ENCODE assay signal across 1 cellular context in the genomic region with DNA sequence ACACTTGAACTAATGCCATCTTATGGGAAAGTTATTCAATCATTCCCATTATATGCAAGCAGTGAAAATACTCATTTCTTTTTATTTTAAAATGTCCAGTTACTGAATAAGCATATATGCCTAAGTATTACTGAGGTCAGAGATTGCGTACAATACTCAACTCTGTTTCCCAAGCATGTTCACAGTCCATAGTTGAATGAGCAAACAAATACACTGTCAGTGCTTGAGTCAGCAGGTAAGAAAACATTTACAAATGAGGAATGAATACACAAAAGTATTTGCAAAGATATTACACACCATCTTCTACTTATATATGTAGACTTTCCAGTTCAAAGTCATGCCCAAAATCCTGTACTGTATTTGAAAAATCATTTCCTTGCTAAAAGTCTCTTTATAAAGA.
TF ChIP-seq lines count a peak whose summit lies in the region.

No MANE protein-coding gene starts in this region.

TF ChIP-seq in HepG2, 621 proteins besides CTCF, POLR2A, EP300 and RAD21 (continued from another document and continues in another):
- TF ChIP-seq, protein P1, sequence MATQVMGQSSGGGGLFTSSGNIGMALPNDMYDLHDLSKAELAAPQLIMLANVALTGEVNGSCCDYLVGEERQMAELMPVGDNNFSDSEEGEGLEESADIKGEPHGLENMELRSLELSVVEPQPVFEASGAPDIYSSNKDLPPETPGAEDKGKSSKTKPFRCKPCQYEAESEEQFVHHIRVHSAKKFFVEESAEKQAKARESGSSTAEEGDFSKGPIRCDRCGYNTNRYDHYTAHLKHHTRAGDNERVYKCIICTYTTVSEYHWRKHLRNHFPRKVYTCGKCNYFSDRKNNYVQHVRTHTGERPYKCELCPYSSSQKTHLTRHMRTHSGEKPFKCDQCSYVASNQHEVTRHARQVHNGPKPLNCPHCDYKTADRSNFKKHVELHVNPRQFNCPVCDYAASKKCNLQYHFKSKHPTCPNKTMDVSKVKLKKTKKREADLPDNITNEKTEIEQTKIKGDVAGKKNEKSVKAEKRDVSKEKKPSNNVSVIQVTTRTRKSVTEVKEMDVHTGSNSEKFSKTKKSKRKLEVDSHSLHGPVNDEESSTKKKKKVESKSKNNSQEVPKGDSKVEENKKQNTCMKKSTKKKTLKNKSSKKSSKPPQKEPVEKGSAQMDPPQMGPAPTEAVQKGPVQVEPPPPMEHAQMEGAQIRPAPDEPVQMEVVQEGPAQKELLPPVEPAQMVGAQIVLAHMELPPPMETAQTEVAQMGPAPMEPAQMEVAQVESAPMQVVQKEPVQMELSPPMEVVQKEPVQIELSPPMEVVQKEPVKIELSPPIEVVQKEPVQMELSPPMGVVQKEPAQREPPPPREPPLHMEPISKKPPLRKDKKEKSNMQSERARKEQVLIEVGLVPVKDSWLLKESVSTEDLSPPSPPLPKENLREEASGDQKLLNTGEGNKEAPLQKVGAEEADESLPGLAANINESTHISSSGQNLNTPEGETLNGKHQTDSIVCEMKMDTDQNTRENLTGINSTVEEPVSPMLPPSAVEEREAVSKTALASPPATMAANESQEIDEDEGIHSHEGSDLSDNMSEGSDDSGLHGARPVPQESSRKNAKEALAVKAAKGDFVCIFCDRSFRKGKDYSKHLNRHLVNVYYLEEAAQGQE (IDR thresholded peaks at IDR 0.05; ENCODE audit: borderline replicate concordance in 1 of 2, low read depth in 1 of 2, low read length in 2 of 2), result peak in 1 of 2 experiments; percentile 55; a peak in 1 of 4 replicates
- TF ChIP-seq HNRNPLL (IDR thresholded peaks at IDR 0.05; ENCODE audit: low read depth, low read length, poor library complexity, severe bottlenecking), result no peak
- no peak for TF ChIP-seq PHF20 (CRISPR knock-in tag; IDR thresholded peaks at IDR 0.05)
- no peak for TF ChIP-seq HNRNPL (IDR thresholded peaks at IDR 0.05; ENCODE audit: low read depth, low read length)
- TF ChIP-seq FOXA3 (CRISPR knock-in tag; IDR thresholded peaks at IDR 0.05), result peak; percentile 93
- no peak for TF ChIP-seq POLR2G (IDR thresholded peaks at IDR 0.05; ENCODE audit: low read depth, low read length)
- no peak for TF ChIP-seq ZNF660 (CRISPR knock-in tag; IDR thresholded peaks at IDR 0.05; ENCODE audit: borderline replicate concordance, low read depth)
- no peak for TF ChIP-seq ARNT (IDR thresholded peaks at IDR 0.05)
- TF ChIP-seq KMT2B (CRISPR knock-in tag; IDR thresholded peaks at IDR 0.05), result no peak
- no peak for TF ChIP-seq ZNF550 (CRISPR knock-in tag; IDR thresholded peaks at IDR 0.05; ENCODE audit: borderline replicate concordance)
- TF ChIP-seq, protein P2, sequence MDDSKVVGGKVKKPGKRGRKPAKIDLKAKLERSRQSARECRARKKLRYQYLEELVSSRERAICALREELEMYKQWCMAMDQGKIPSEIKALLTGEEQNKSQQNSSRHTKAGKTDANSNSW (CRISPR knock-in tag; IDR thresholded peaks at IDR 0.05; ENCODE audit: borderline replicate concordance), result no peak
- TF ChIP-seq, protein P3, sequence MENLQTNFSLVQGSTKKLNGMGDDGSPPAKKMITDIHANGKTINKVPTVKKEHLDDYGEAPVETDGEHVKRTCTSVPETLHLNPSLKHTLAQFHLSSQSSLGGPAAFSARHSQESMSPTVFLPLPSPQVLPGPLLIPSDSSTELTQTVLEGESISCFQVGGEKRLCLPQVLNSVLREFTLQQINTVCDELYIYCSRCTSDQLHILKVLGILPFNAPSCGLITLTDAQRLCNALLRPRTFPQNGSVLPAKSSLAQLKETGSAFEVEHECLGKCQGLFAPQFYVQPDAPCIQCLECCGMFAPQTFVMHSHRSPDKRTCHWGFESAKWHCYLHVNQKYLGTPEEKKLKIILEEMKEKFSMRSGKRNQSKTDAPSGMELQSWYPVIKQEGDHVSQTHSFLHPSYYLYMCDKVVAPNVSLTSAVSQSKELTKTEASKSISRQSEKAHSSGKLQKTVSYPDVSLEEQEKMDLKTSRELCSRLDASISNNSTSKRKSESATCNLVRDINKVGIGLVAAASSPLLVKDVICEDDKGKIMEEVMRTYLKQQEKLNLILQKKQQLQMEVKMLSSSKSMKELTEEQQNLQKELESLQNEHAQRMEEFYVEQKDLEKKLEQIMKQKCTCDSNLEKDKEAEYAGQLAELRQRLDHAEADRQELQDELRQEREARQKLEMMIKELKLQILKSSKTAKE (CRISPR knock-in tag; IDR thresholded peaks at IDR 0.05; ENCODE audit: borderline replicate concordance), result no peak
- no peak for TF ChIP-seq MED13 (CRISPR knock-in tag; IDR thresholded peaks at IDR 0.05)
- no peak for TF ChIP-seq KDM6A (CRISPR knock-in tag; IDR thresholded peaks at IDR 0.05; ENCODE audit: low read depth)
- TF ChIP-seq PLRG1 (conservative IDR thresholded peaks at IDR 0.05), result no peak
- TF ChIP-seq, protein P4, sequence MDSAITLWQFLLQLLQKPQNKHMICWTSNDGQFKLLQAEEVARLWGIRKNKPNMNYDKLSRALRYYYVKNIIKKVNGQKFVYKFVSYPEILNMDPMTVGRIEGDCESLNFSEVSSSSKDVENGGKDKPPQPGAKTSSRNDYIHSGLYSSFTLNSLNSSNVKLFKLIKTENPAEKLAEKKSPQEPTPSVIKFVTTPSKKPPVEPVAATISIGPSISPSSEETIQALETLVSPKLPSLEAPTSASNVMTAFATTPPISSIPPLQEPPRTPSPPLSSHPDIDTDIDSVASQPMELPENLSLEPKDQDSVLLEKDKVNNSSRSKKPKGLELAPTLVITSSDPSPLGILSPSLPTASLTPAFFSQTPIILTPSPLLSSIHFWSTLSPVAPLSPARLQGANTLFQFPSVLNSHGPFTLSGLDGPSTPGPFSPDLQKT (CRISPR knock-in tag; IDR thresholded peaks at IDR 0.05; ENCODE audit: borderline replicate concordance), result no peak
- TF ChIP-seq KDM5A (IDR thresholded peaks at IDR 0.05; ENCODE audit: borderline replicate concordance, low read length), result no peak
- TF ChIP-seq ZNF501 (CRISPR knock-in tag; IDR thresholded peaks at IDR 0.05), result no peak
- TF ChIP-seq, protein P5, sequence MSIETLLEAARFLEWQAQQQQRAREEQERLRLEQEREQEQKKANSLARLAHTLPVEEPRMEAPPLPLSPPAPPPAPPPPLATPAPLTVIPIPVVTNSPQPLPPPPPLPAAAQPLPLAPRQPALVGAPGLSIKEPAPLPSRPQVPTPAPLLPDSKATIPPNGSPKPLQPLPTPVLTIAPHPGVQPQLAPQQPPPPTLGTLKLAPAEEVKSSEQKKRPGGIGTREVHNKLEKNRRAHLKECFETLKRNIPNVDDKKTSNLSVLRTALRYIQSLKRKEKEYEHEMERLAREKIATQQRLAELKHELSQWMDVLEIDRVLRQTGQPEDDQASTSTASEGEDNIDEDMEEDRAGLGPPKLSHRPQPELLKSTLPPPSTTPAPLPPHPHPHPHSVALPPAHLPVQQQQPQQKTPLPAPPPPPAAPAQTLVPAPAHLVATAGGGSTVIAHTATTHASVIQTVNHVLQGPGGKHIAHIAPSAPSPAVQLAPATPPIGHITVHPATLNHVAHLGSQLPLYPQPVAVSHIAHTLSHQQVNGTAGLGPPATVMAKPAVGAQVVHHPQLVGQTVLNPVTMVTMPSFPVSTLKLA (IDR thresholded peaks at IDR 0.05), result no peak
- TF ChIP-seq ZNF878 (CRISPR knock-in tag; IDR thresholded peaks at IDR 0.05), result no peak
- TF ChIP-seq, protein P6, sequence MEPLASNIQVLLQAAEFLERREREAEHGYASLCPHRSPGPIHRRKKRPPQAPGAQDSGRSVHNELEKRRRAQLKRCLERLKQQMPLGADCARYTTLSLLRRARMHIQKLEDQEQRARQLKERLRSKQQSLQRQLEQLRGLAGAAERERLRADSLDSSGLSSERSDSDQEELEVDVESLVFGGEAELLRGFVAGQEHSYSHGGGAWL (CRISPR knock-in tag; IDR thresholded peaks at IDR 0.05), result no peak
- TF ChIP-seq ZNF564 (CRISPR knock-in tag; IDR thresholded peaks at IDR 0.05), result no peak
- TF ChIP-seq MAFK (conservative IDR thresholded peaks at IDR 0.05 in 1 of 2, IDR thresholded peaks at IDR 0.05 in 1 of 2; ENCODE audit: low read length in 2 of 2), result peak in 1 of 2 experiments; percentile 29; a peak in 1 of 4 replicates
- TF ChIP-seq KDM3A (CRISPR knock-in tag; IDR thresholded peaks at IDR 0.05; ENCODE audit: low read depth), result no peak
- no peak for TF ChIP-seq ZNF709 (CRISPR knock-in tag; IDR thresholded peaks at IDR 0.05)
- no peak for TF ChIP-seq ZNF619 (CRISPR knock-in tag; IDR thresholded peaks at IDR 0.05)
- no peak for TF ChIP-seq ZSCAN22 (CRISPR knock-in tag; IDR thresholded peaks at IDR 0.05)
- no peak for TF ChIP-seq ZNF552 (CRISPR knock-in tag; IDR thresholded peaks at IDR 0.05; ENCODE audit: borderline replicate concordance)
- TF ChIP-seq U2AF1 (optimal IDR thresholded peaks at IDR 0.05; ENCODE audit: low read depth, low read length), result no peak
- TF ChIP-seq, protein P7, sequence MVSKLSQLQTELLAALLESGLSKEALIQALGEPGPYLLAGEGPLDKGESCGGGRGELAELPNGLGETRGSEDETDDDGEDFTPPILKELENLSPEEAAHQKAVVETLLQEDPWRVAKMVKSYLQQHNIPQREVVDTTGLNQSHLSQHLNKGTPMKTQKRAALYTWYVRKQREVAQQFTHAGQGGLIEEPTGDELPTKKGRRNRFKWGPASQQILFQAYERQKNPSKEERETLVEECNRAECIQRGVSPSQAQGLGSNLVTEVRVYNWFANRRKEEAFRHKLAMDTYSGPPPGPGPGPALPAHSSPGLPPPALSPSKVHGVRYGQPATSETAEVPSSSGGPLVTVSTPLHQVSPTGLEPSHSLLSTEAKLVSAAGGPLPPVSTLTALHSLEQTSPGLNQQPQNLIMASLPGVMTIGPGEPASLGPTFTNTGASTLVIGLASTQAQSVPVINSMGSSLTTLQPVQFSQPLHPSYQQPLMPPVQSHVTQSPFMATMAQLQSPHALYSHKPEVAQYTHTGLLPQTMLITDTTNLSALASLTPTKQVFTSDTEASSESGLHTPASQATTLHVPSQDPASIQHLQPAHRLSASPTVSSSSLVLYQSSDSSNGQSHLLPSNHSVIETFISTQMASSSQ (IDR thresholded peaks at IDR 0.05; ENCODE audit: low read depth), result 0 out of 2 replicates have a peak, but pooled peaks have one; percentile 23
- TF ChIP-seq, protein P7 (CRISPR knock-in tag; IDR thresholded peaks at IDR 0.05; ENCODE audit: borderline replicate concordance), result no peak
- TF ChIP-seq HMG20A (CRISPR knock-in tag; IDR thresholded peaks at IDR 0.05; ENCODE audit: borderline replicate concordance), result peak; percentile 91
- TF ChIP-seq PHF8 (CRISPR knock-in tag; IDR thresholded peaks at IDR 0.05), result no peak
- TF ChIP-seq TBP (CRISPR knock-in tag; IDR thresholded peaks at IDR 0.05), result no peak
- TF ChIP-seq ZNF234 (CRISPR knock-in tag; conservative IDR thresholded peaks at IDR 0.05), result no peak
- peak; percentile 59; the same call in 1 of the 2 replicates for TF ChIP-seq FOXO1 (CRISPR knock-in tag; IDR thresholded peaks at IDR 0.05)
- TF ChIP-seq CBX5 (CRISPR knock-in tag; IDR thresholded peaks at IDR 0.05; ENCODE audit: borderline replicate concordance), result no peak
- TF ChIP-seq, protein P8, sequence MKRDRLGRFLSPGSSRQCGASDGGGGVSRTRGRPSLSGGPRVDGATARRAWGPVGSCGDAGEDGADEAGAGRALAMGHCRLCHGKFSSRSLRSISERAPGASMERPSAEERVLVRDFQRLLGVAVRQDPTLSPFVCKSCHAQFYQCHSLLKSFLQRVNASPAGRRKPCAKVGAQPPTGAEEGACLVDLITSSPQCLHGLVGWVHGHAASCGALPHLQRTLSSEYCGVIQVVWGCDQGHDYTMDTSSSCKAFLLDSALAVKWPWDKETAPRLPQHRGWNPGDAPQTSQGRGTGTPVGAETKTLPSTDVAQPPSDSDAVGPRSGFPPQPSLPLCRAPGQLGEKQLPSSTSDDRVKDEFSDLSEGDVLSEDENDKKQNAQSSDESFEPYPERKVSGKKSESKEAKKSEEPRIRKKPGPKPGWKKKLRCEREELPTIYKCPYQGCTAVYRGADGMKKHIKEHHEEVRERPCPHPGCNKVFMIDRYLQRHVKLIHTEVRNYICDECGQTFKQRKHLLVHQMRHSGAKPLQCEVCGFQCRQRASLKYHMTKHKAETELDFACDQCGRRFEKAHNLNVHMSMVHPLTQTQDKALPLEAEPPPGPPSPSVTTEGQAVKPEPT (CRISPR knock-in tag; IDR thresholded peaks at IDR 0.05; ENCODE audit: low read depth), result no peak
- no peak for TF ChIP-seq RBM22 (optimal IDR thresholded peaks at IDR 0.05; ENCODE audit: low read length)
- TF ChIP-seq SRSF1 (optimal IDR thresholded peaks at IDR 0.05; ENCODE audit: low read depth, low read length), result no peak
- TF ChIP-seq ZMYM2 (CRISPR knock-in tag; IDR thresholded peaks at IDR 0.05), result no peak
- no peak for TF ChIP-seq KLF9 (CRISPR knock-in tag; IDR thresholded peaks at IDR 0.05; ENCODE audit: low read depth)
- peak; percentile 47; the same call in 1 of the 2 replicates for TF ChIP-seq TCF7 (IDR thresholded peaks at IDR 0.05; ENCODE audit: low read depth)
- TF ChIP-seq, protein P9, sequence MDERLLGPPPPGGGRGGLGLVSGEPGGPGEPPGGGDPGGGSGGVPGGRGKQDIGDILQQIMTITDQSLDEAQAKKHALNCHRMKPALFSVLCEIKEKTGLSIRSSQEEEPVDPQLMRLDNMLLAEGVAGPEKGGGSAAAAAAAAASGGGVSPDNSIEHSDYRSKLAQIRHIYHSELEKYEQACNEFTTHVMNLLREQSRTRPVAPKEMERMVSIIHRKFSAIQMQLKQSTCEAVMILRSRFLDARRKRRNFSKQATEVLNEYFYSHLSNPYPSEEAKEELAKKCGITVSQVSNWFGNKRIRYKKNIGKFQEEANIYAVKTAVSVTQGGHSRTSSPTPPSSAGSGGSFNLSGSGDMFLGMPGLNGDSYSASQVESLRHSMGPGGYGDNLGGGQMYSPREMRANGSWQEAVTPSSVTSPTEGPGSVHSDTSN (CRISPR knock-in tag; IDR thresholded peaks at IDR 0.05), result no peak
- no peak for TF ChIP-seq MLLT10 (CRISPR knock-in tag; IDR thresholded peaks at IDR 0.05)
